In genomic region chr2:36420569-36421164, GRCh38 we compare ENCODE assay signal across 19 cellular contexts.
"Had no signal": no experiment of that assay in that cellular context is flagged by ENCODE, and none has a peak within 500 bp of the region (broad histone marks: within the 10 kb centered on the region; RNA-seq: fewer than 3 reads in every experiment).

No MANE protein-coding gene starts in this region.

- H3K36me3 Mint-ChIP-seq: activated naive CD4-positive, alpha-beta T cell treated with anti-CD3 and anti-CD28 coated beads, Interleukin-2, amount 10 ng/mL, durations not matched to agents 7 days and 5 days; naive thymus-derived CD4-positive, alpha-beta T cell had no signal

- H3K27ac ChIP-seq: lower lobe of right lung, neutrophil, testis had no signal

- H3K9me3 Mint-ChIP-seq: activated B cell treated with CpG ODN at 0.5 μM for 24 hours; activated naive CD4-positive, alpha-beta T cell treated with anti-CD3 and anti-CD28 coated beads, Interleukin-2, amount 10 ng/mL, durations not matched to agents 7 days and 5 days; activated T-helper 2 cell treated with anti-CD3 and anti-CD28 coated beads, Interferon-gamma antibody, Interleukin-2, Interleukin-4, amounts not matched to agents 10 μg/mL and 5 μg/mL and 100 μg/mL, durations not matched to agents 14 hours and 24 hours and 36 hours; brain; central memory CD8-positive, alpha-beta T cell; immature natural killer cell; stimulated activated naive CD8-positive, alpha-beta T cell treated with anti-CD3 and anti-CD28 coated beads, Interleukin-15, Interleukin-2, amounts not matched to agents 100 ng/mL and 50 ng/mL, for 24 hours had no signal

- H3K36me3 ChIP-seq: lower lobe of right lung, neutrophil had no signal

- DNase-seq: activated B cell treated with CpG ODN at 0.5 μM for 24 hours; activated CD4-positive, alpha-beta T cell treated with anti-CD3 and anti-CD28 coated beads, Interleukin-2, amount 50 U/mL, for 1 hour; activated naive CD4-positive, alpha-beta T cell treated with anti-CD3 and anti-CD28 coated beads, Interleukin-2, amount 10 ng/mL, durations not matched to agents 7 days and 5 days; activated T-cell treated with anti-CD3 and anti-CD28 coated beads for 4 hours; dermis blood vessel endothelial cell; glutamatergic neuron; immature natural killer cell; lower lobe of right lung; naive thymus-derived CD4-positive, alpha-beta T cell; stimulated activated CD4-positive, alpha-beta T cell treated with anti-CD3 and anti-CD28 coated beads, Interleukin-15, amount 100 ng/mL, for 24 hours; stimulated activated CD4-positive, alpha-beta T cell treated with anti-CD3 and anti-CD28 coated beads, Interleukin-4, amount 100 ng/mL, for 24 hours; T-helper 17 cell; testis had no signal

- H3K9me3 ChIP-seq: lower lobe of right lung, neutrophil, testis had no signal

- H3K4me3 Mint-ChIP-seq: activated B cell treated with CpG ODN at 0.5 μM for 24 hours; activated naive CD4-positive, alpha-beta T cell treated with anti-CD3 and anti-CD28 coated beads, Interleukin-2, amount 10 ng/mL, durations not matched to agents 7 days and 5 days; brain; central memory CD8-positive, alpha-beta T cell; immature natural killer cell; naive thymus-derived CD4-positive, alpha-beta T cell; stimulated activated naive CD8-positive, alpha-beta T cell treated with anti-CD3 and anti-CD28 coated beads, Interleukin-15, Interleukin-2, amounts not matched to agents 100 ng/mL and 50 ng/mL, for 24 hours; T-helper 17 cell had no signal

- H3K4me1 Mint-ChIP-seq: activated B cell treated with CpG ODN at 0.5 μM for 24 hours; activated naive CD4-positive, alpha-beta T cell treated with anti-CD3 and anti-CD28 coated beads, Interleukin-2, amount 10 ng/mL, durations not matched to agents 7 days and 5 days; immature natural killer cell had no signal

- H3K27me3 ChIP-seq: neutrophil, testis had no signal

- ATAC-seq: esophagus mucosa; lower lobe of right lung; naive thymus-derived CD4-positive, alpha-beta T cell; T-helper 17 cell had no signal

- H3K4me3 ChIP-seq: lower lobe of right lung, testis had no signal

- H3K27me3 Mint-ChIP-seq: activated naive CD4-positive, alpha-beta T cell treated with anti-CD3 and anti-CD28 coated beads, Interleukin-2, amount 10 ng/mL, durations not matched to agents 7 days and 5 days; brain; central memory CD8-positive, alpha-beta T cell; naive thymus-derived CD4-positive, alpha-beta T cell; stimulated activated naive CD8-positive, alpha-beta T cell treated with anti-CD3 and anti-CD28 coated beads, Interleukin-15, Interleukin-2, amounts not matched to agents 100 ng/mL and 50 ng/mL, for 24 hours had no signal

- H3K27ac Mint-ChIP-seq: activated B cell treated with CpG ODN at 0.5 μM for 24 hours; activated naive CD4-positive, alpha-beta T cell treated with anti-CD3 and anti-CD28 coated beads, Interleukin-2, amount 10 ng/mL, durations not matched to agents 7 days and 5 days; activated T-helper 2 cell treated with anti-CD3 and anti-CD28 coated beads, Interferon-gamma antibody, Interleukin-2, Interleukin-4, amounts not matched to agents 10 μg/mL and 5 μg/mL and 100 μg/mL, durations not matched to agents 14 hours and 24 hours and 36 hours; immature natural killer cell; naive thymus-derived CD4-positive, alpha-beta T cell; stimulated activated naive CD8-positive, alpha-beta T cell treated with anti-CD3 and anti-CD28 coated beads, Interleukin-15, Interleukin-2, amounts not matched to agents 100 ng/mL and 50 ng/mL, for 24 hours; T-helper 17 cell had no signal

- H3K4me1 ChIP-seq: testis had no signal
